In genomic region chr2:191539068-191539467, GRCh38 we compare ENCODE assay signal across 1 cellular context.
TF ChIP-seq lines count a peak whose summit lies in the region.

No MANE protein-coding gene starts in this region.

TF ChIP-seq in HCT116, 20 proteins besides CTCF, POLR2A, EP300 and RAD21 (continued from another document):
- TF ChIP-seq, protein P1, sequence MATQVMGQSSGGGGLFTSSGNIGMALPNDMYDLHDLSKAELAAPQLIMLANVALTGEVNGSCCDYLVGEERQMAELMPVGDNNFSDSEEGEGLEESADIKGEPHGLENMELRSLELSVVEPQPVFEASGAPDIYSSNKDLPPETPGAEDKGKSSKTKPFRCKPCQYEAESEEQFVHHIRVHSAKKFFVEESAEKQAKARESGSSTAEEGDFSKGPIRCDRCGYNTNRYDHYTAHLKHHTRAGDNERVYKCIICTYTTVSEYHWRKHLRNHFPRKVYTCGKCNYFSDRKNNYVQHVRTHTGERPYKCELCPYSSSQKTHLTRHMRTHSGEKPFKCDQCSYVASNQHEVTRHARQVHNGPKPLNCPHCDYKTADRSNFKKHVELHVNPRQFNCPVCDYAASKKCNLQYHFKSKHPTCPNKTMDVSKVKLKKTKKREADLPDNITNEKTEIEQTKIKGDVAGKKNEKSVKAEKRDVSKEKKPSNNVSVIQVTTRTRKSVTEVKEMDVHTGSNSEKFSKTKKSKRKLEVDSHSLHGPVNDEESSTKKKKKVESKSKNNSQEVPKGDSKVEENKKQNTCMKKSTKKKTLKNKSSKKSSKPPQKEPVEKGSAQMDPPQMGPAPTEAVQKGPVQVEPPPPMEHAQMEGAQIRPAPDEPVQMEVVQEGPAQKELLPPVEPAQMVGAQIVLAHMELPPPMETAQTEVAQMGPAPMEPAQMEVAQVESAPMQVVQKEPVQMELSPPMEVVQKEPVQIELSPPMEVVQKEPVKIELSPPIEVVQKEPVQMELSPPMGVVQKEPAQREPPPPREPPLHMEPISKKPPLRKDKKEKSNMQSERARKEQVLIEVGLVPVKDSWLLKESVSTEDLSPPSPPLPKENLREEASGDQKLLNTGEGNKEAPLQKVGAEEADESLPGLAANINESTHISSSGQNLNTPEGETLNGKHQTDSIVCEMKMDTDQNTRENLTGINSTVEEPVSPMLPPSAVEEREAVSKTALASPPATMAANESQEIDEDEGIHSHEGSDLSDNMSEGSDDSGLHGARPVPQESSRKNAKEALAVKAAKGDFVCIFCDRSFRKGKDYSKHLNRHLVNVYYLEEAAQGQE (IDR thresholded peaks at IDR 0.05; ENCODE audit: low read depth): no peak
- TF ChIP-seq ZBTB33 (IDR thresholded peaks at IDR 0.05; ENCODE audit: extremely low read depth, insufficient replicate concordance, low read length) (no peak), TCF7L2 (IDR thresholded peaks at IDR 0.05; ENCODE audit: borderline replicate concordance, extremely low read depth, insufficient read depth, insufficient read length) (no peak), CBX3 (IDR thresholded peaks at IDR 0.05; ENCODE audit: low read depth) (no peak), EZH2 (IDR thresholded peaks at IDR 0.05) (no peak), POLR2AphosphoS5 (IDR thresholded peaks at IDR 0.05; ENCODE audit: low read depth, low read length) (no peak), ELF1 (IDR thresholded peaks at IDR 0.05; ENCODE audit: borderline replicate concordance, low read depth) (no peak)
- TF ChIP-seq, protein P2, sequence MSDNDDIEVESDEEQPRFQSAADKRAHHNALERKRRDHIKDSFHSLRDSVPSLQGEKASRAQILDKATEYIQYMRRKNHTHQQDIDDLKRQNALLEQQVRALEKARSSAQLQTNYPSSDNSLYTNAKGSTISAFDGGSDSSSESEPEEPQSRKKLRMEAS (IDR thresholded peaks at IDR 0.05): no peak
